Comparison of ENCODE assay signal across 11 cellular contexts in the genomic region with DNA sequence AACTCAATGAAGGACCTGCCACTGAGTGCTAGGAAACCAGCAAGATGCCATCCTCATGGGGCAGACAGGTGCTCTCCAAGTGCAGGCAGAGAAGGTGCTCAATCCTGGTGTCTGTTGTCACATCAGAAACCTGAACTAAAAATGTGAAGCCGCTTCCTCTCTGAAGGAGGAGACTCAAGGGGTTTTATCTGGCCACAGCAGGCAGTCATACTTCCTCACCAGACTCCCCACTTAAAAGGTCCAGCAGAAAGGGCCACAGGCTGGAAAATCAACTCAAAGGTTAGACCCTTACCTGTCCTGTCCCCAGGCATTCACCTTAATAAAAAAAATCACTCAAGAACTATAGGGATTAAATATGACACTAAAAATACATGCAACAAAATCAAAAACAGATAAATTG. TPM values are rescaled to one million over a fixed set of nuclear protein-coding genes. Genes with fewer than 3 reads are reported as not detected.
A peak's percentile ranks its signal among the peaks of the same experiment; 100 is the strongest.
DNase-seq lines count a peak whose midpoint lies in the region; ATAC-seq and TF ChIP-seq lines count a peak whose summit lies in the region.
"Had no signal": no experiment of that assay in that cellular context is flagged by ENCODE, and none has a peak within 500 bp of the region (broad histone marks: within the 10 kb centered on the region; RNA-seq: fewer than 3 reads in every experiment).

No MANE protein-coding gene starts in this region.

- H3K4me1 ChIP-seq in heart right ventricle (peaks cover 5 to 88% (median 73%) of the 10 kb centered on the region in 9 donors), right cardiac atrium (ENCODE audit: control insufficient read depth, insufficient read depth, low read length) (peaks cover 35% of the 10 kb centered on the region), hepatocyte (ENCODE audit: insufficient read depth) (peaks cover 50% of the 10 kb centered on the region), upper lobe of right lung (peaks cover 77% of the 10 kb centered on the region)

- H3K27me3 Mint-ChIP-seq in T-helper 2 cell treated with Interferon-gamma antibody and Interleukin-4, amounts not matched to agents 5 μg/mL and 100 μg/mL, for 36 hours (ENCODE audit: low read depth): no peaks in the 10 kb centered on the region

- H3K36me3 ChIP-seq in heart right ventricle (peaks cover 0 to 17% (median 0%) of the 10 kb centered on the region in 9 donors), hepatocyte (replicated peaks; ENCODE audit: insufficient read depth, low read depth) (no peaks in the 10 kb centered on the region), upper lobe of right lung (no peaks in the 10 kb centered on the region)

- H3K9me3 ChIP-seq in heart right ventricle (no peaks in the 10 kb centered on the region), right cardiac atrium (ENCODE audit: control insufficient read depth, low read length) (no peaks in the 10 kb centered on the region), hepatocyte (ENCODE audit: low read depth) (no peaks in the 10 kb centered on the region), upper lobe of right lung (no peaks in the 10 kb centered on the region)

- H3K27me3 ChIP-seq in heart right ventricle (no peaks in the 10 kb centered on the region), right cardiac atrium (ENCODE audit: control insufficient read depth, insufficient read depth) (no peaks in the 10 kb centered on the region), hepatocyte (no peaks in the 10 kb centered on the region), upper lobe of right lung (no peaks in the 10 kb centered on the region)

- peaks cover 93% of the 10 kb centered on the region for H3K79me2 ChIP-seq in hepatocyte

- DNase-seq in heart right ventricle (no peak), right cardiac atrium (no peak), hepatocyte (ENCODE audit: low spot score) (no peak), upper lobe of right lung (no peak), RKO (ENCODE audit: low spot score) (no peak), NCI-H2029 treated with DMSO at 0.1 percent for 48 hours (lab: John Stamatoyannopoulos, UW) (no peak)
- no peak for DNase-seq in T-helper 2 cell treated with Interferon-gamma antibody and Interleukin-4, amounts not matched to agents 5 μg/mL and 100 μg/mL, for 36 hours (ENCODE audit: low spot score)
- DNase-seq: COR-L47, NCI-H774, T-helper 9 cell had no signal

- peaks cover 68% of the 10 kb centered on the region for H3K4me1 Mint-ChIP-seq in T-helper 2 cell treated with Interferon-gamma antibody and Interleukin-4, amounts not matched to agents 5 μg/mL and 100 μg/mL, for 36 hours (ENCODE audit: low read depth)

- H3K9me2 ChIP-seq in hepatocyte (replicated peaks; ENCODE audit: insufficient read depth): no peaks in the 10 kb centered on the region

- intact Hi-C loops in heart right ventricle (cut with DNase I): loop anchor here in 1 of 10 donors (2.0 kb wide), 1 partner anchor 43 kb away; no protein-coding TSS in a partner anchor
- intact Hi-C loops in right cardiac atrium (cut with DNase I): no loop called here
- intact Hi-C loops in upper lobe of right lung (cut with DNase I): no loop called here

- H3K27ac Mint-ChIP-seq in T-helper 2 cell treated with Interferon-gamma antibody and Interleukin-4, amounts not matched to agents 5 μg/mL and 100 μg/mL, for 36 hours: peak overlapping the region; percentile 86

- H4K20me1 ChIP-seq in hepatocyte (ENCODE audit: insufficient read depth, poor library complexity, severe bottlenecking): peaks cover 65% of the 10 kb centered on the region

- peak overlapping the region; percentile 78 for H3K4me3 Mint-ChIP-seq in T-helper 2 cell treated with Interferon-gamma antibody and Interleukin-4, amounts not matched to agents 5 μg/mL and 100 μg/mL, for 36 hours

- peak overlapping the region in 7 of 10 donors; percentile 62 to 77 (median 69) for H3K27ac ChIP-seq in heart right ventricle
- no peak overlapping the region for H3K27ac ChIP-seq in right cardiac atrium (ENCODE audit: low read length)
- peak overlapping the region; percentile 11 for H3K27ac ChIP-seq in hepatocyte
- H3K27ac ChIP-seq in upper lobe of right lung: peak overlapping the region; percentile 30

- no peak overlapping the region for H2AFZ ChIP-seq in hepatocyte

- H3K9me3 Mint-ChIP-seq in T-helper 2 cell treated with Interferon-gamma antibody and Interleukin-4, amounts not matched to agents 5 μg/mL and 100 μg/mL, for 36 hours: no peaks in the 10 kb centered on the region

- no peak for ATAC-seq in heart right ventricle
- ATAC-seq in right cardiac atrium: no peak
- no peak for ATAC-seq in upper lobe of right lung
- no peak for ATAC-seq in HG03520 (IDR thresholded peaks at IDR 0.05; ENCODE audit: unreplicated experiment)

- H3K36me3 Mint-ChIP-seq in T-helper 2 cell treated with Interferon-gamma antibody and Interleukin-4, amounts not matched to agents 5 μg/mL and 100 μg/mL, for 36 hours (ENCODE audit: low read depth): peaks cover 53% of the 10 kb centered on the region

- WGBS in heart right ventricle, 2 donors: 75 to 83% methylated on average over 1 of the region's 1 CpG
- 69% methylated on average over 1 of the region's 1 CpG for WGBS in right cardiac atrium
- 85% methylated on average over 1 of the region's 1 CpG for WGBS in hepatocyte (ENCODE audit: low lambda C conversion rate, missing lambda C conversion rate)

- H3K4me3 ChIP-seq in heart right ventricle (no peak overlapping the region), right cardiac atrium (ENCODE audit: low read length) (no peak overlapping the region), hepatocyte (no peak overlapping the region), upper lobe of right lung (no peak overlapping the region)

- TF ChIP-seq CTCF in heart right ventricle (IDR thresholded peaks at IDR 0.05) (no peak), hepatocyte (IDR thresholded peaks at IDR 0.05; ENCODE audit: poor library complexity) (no peak), upper lobe of right lung (IDR thresholded peaks at IDR 0.05) (no peak)

- peak overlapping the region; percentile 43 for H3K4me2 ChIP-seq in hepatocyte

RNA-seq across cellular contexts. Expression of gene CCDC12, which starts 4.8 kb away (rescaled TPM):
- total RNA-seq in heart right ventricle: 10 to 100 TPM; 28.8 to 39.9 (median 33.3) TPM
- polyA plus RNA-seq in heart right ventricle: 100 to 1,000 TPM in 1 of 2 donors, 10 to 100 TPM in 1; 86.1 to 137 TPM
- 10 to 100 TPM; 31.2 to 37.7 (median 34.2) TPM for total RNA-seq in right cardiac atrium
- 58.0 TPM for polyA plus RNA-seq in right cardiac atrium
- 41.1 and 47.5 TPM in 2 replicates for total RNA-seq in hepatocyte
- polyA plus RNA-seq in hepatocyte: 78.4 and 107 TPM in 2 replicates
- total RNA-seq in upper lobe of right lung: 42.1 TPM

RNA-seq across cellular contexts. Expression of gene NBEAL2, which starts 7.7 kb away (rescaled TPM):
- total RNA-seq in heart right ventricle (10 to 100 TPM in 7 of 10 donors, 1 to 10 TPM in 3; 7.6 to 23.1 (median 10.8) TPM), right cardiac atrium (10 to 100 TPM; 15.9 to 20.1 (median 17.3) TPM), hepatocyte (23.6 and 38.6 TPM in 2 replicates), upper lobe of right lung (116 TPM)
- polyA plus RNA-seq in heart right ventricle (10 to 100 TPM; 44.0 to 51.1 TPM), right cardiac atrium (13.7 TPM), hepatocyte (42.2 and 58.5 TPM in 2 replicates)
